In genomic region chr10:102400061-102400460, GRCh38 we compare ENCODE assay signal across 10 cellular contexts. TPM values are rescaled to one million over a fixed set of nuclear protein-coding genes. Genes with fewer than 3 reads are reported as not detected.
A peak's percentile ranks its signal among the peaks of the same experiment; 100 is the strongest.
DNase-seq lines count a peak whose midpoint lies in the region; ATAC-seq and TF ChIP-seq lines count a peak whose summit lies in the region.
"Had no signal": no experiment of that assay in that cellular context is flagged by ENCODE, and none has a peak within 500 bp of the region (broad histone marks: within the 10 kb centered on the region; RNA-seq: fewer than 3 reads in every experiment).

No MANE protein-coding gene starts in this region.

- no peaks in the 10 kb centered on the region for H3K27me3 ChIP-seq in Karpas-422 (ENCODE audit: low read length)

- H3K36me3 ChIP-seq in Karpas-422 (ENCODE audit: insufficient read depth, low read length) = no peaks in the 10 kb centered on the region

- DNase-seq in Calu3 (no peak), Karpas-422 (no peak), NCI-H1436 treated with DMSO at 0.1 percent for 48 hours (lab: John Stamatoyannopoulos, UW) (no peak), NCI-H82 (lab: John Stamatoyannopoulos, UW) (no peak), KBM-7 (no peak), NCI-H187 (lab: John Stamatoyannopoulos, UW) (no peak)
- DNase-seq in activated naive CD8-positive, alpha-beta T cell treated with anti-CD3 and anti-CD28 coated beads, Interleukin-2, amount 50 U/mL, for 24 hours = no peak

- H3K4me2 ChIP-seq in Karpas-422 (ENCODE audit: low read depth, low read length, poor library complexity, severe bottlenecking) = peak overlapping the region; percentile 64

- intact Hi-C loops in Calu3 (cut with micrococcal nuclease; ENCODE audit: unreplicated experiment) = no loop called here

- peaks cover 12% of the 10 kb centered on the region for H3K4me1 Mint-ChIP-seq in Calu3 (ENCODE audit: low read depth, unreplicated experiment)
- peaks cover 38% of the 10 kb centered on the region for H3K4me1 Mint-ChIP-seq in activated naive CD8-positive, alpha-beta T cell treated with anti-CD3 and anti-CD28 coated beads, Interleukin-2, amount 50 U/mL, for 24 hours
- H3K4me1 Mint-ChIP-seq in nephron = peaks cover 10% of the 10 kb centered on the region

- peaks cover 36% of the 10 kb centered on the region for H3K36me3 Mint-ChIP-seq in Calu3 (ENCODE audit: insufficient read depth, unreplicated experiment)
- H3K36me3 Mint-ChIP-seq in activated naive CD8-positive, alpha-beta T cell treated with anti-CD3 and anti-CD28 coated beads, Interleukin-2, amount 50 U/mL, for 24 hours (ENCODE audit: low read depth) = peaks cover 50% of the 10 kb centered on the region
- H3K36me3 Mint-ChIP-seq in nephron (ENCODE audit: low read depth) = no peaks in the 10 kb centered on the region

- no peaks in the 10 kb centered on the region for H4K20me1 ChIP-seq in Karpas-422 (ENCODE audit: insufficient read depth, low read depth, low read length)

- H3K27ac Mint-ChIP-seq in Calu3 (ENCODE audit: unreplicated experiment) = peak overlapping the region; percentile 39
- peak overlapping the region; percentile 75 for H3K27ac Mint-ChIP-seq in activated naive CD8-positive, alpha-beta T cell treated with anti-CD3 and anti-CD28 coated beads, Interleukin-2, amount 50 U/mL, for 24 hours
- H3K27ac Mint-ChIP-seq in nephron = peak overlapping the region in 1 of 3 experiments; percentile 40

- H3K9ac ChIP-seq in Karpas-422 (ENCODE audit: low read length) = peak overlapping the region; percentile 61; the same call in 1 of the 2 replicates

- peak overlapping the region; percentile 69; the same call in 1 of the 2 replicates for H3K4me3 ChIP-seq in Karpas-422 (ENCODE audit: low read length)

- no peak for TF ChIP-seq CTCF in Calu3 (IDR thresholded peaks at IDR 0.05; ENCODE audit: unreplicated experiment)
- TF ChIP-seq CTCF in nephron (IDR thresholded peaks at IDR 0.05; ENCODE audit: unreplicated experiment in 3 of 3) = no peak

- H3K79me2 ChIP-seq in Karpas-422 (ENCODE audit: low read length) = no peaks in the 10 kb centered on the region

- H3K27ac ChIP-seq in Karpas-422 (ENCODE audit: low read length) = no peak overlapping the region

- BruUV-seq in Calu3 (replicated peaks; lab: Mats Ljungman, UMichigan) = no TSS peak

- ATAC-seq in activated naive CD8-positive, alpha-beta T cell treated with anti-CD3 and anti-CD28 coated beads, Interleukin-2, amount 50 U/mL, for 24 hours = no peak

- no peaks in the 10 kb centered on the region for H3K9me2 ChIP-seq in Karpas-422 (replicated peaks; ENCODE audit: insufficient read depth, low read length)

- H3K4me3 Mint-ChIP-seq in Calu3 (ENCODE audit: low read depth, unreplicated experiment) = no peak overlapping the region
- H3K4me3 Mint-ChIP-seq in activated naive CD8-positive, alpha-beta T cell treated with anti-CD3 and anti-CD28 coated beads, Interleukin-2, amount 50 U/mL, for 24 hours = peak overlapping the region; percentile 99
- H3K4me3 Mint-ChIP-seq in nephron = peak overlapping the region; percentile 75 to 79 (median 79)

- peaks cover 16% of the 10 kb centered on the region for H3K4me1 ChIP-seq in Karpas-422 (ENCODE audit: low read length)

- H3K9me3 Mint-ChIP-seq in Calu3 (ENCODE audit: low read depth, unreplicated experiment) (no peaks in the 10 kb centered on the region), nephron (no peaks in the 10 kb centered on the region)
- no peaks in the 10 kb centered on the region for H3K9me3 Mint-ChIP-seq in activated naive CD8-positive, alpha-beta T cell treated with anti-CD3 and anti-CD28 coated beads, Interleukin-2, amount 50 U/mL, for 24 hours

- H3K27me3 Mint-ChIP-seq in Calu3 (ENCODE audit: unreplicated experiment) (no peaks in the 10 kb centered on the region), nephron (ENCODE audit: low read depth) (no peaks in the 10 kb centered on the region)
- H3K27me3 Mint-ChIP-seq in activated naive CD8-positive, alpha-beta T cell treated with anti-CD3 and anti-CD28 coated beads, Interleukin-2, amount 50 U/mL, for 24 hours = no peaks in the 10 kb centered on the region

- no peak overlapping the region for H2AFZ ChIP-seq in Karpas-422 (ENCODE audit: low read length)

- in situ Hi-C loops in KBM-7 (cut with MboI; ENCODE audit: low pct_unique_long_range_greater_than_20kb, low sequenced_read_pairs) = no loop called here

- CTCF ChIA-PET in Calu3 (lab: Charles Lee) = no interaction called here

- no peaks in the 10 kb centered on the region for H3K9me3 ChIP-seq in Karpas-422 (ENCODE audit: low read length)

RNA-seq across cellular contexts. Expression of gene NFKB2, which starts 4.6 kb away (rescaled TPM):
- total RNA-seq in Calu3 (2022) = 64.7 and 72.9 TPM in 2 replicates
- 3.1 and 7.4 TPM in 2 replicates for total RNA-seq in Karpas-422 (2014; rRNA removed; shearing (Covaris generic); ENCODE audit: low replicate concordance)

RNA-seq across cellular contexts. Expression of gene PSD, which starts 18.5 kb away (rescaled TPM):
- total RNA-seq in Calu3 (2022) = 0.34 and 0.35 TPM in 2 replicates
- total RNA-seq in Karpas-422 (2014; rRNA removed; shearing (Covaris generic); ENCODE audit: low replicate concordance) = 0.19 and 0.61 TPM in 2 replicates

RNA-seq across cellular contexts. Expression of gene FBXL15, which starts 20.6 kb away (rescaled TPM):
- 5.5 and 6.4 TPM in 2 replicates for total RNA-seq in Calu3 (2022)
- total RNA-seq in Karpas-422 (2014; rRNA removed; shearing (Covaris generic); ENCODE audit: low replicate concordance) = 2.4 and 3.6 TPM in 2 replicates

RNA-seq across cellular contexts. Expression of gene CUEDC2, which starts 32.3 kb away (rescaled TPM):
- total RNA-seq in Calu3 (2022) = 38.1 and 43.8 TPM in 2 replicates
- 27.1 and 34.1 TPM in 2 replicates for total RNA-seq in Karpas-422 (2014; rRNA removed; shearing (Covaris generic); ENCODE audit: low replicate concordance)

RNA-seq across cellular contexts. Expression of gene C10orf95, which starts 51.3 kb away (rescaled TPM):
- 0.57 and 0.59 TPM in 2 replicates for total RNA-seq in Calu3 (2022)
- 0.78 TPM in 1 of 2 replicates, not detected in the other for total RNA-seq in Karpas-422 (2014; rRNA removed; shearing (Covaris generic); ENCODE audit: low replicate concordance)
- total RNA-seq: cerebellum, SK-MEL-5 had no signal
